In the genomic region with DNA sequence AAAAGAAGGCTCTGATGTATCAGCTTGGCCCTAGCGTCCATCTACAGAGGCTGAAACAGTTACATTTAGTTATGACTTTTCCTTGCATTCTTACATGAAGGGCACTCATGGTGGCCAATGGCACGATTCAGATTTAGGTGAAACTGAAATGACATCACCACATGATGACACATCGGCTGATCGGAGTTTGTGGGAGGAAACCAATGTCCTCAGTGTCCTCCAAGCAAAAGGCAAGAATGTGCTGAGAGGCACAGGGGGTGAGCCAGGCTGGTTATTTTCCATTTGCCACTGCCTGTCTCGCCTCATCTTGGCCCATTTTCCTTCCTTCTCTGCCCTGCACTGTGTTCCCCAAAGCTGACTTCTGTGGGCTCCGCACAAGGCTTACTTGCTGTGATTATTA, we compare ENCODE assay signal across 1 cellular context.
A peak's percentile ranks its signal among the peaks of the same experiment; 100 is the strongest.
TF ChIP-seq lines count a peak whose summit lies in the region.

No MANE protein-coding gene starts in this region.

TF ChIP-seq in HEK293, 187 proteins besides CTCF, POLR2A, EP300 and RAD21 (continued from another document):
- TF ChIP-seq ZBTB21 (tag by site-specific recombination; IDR thresholded peaks at IDR 0.05), result 0 out of 2 replicates have a peak, but pooled peaks have one; percentile 20
- no peak for TF ChIP-seq ZNF785 (tag by site-specific recombination; IDR thresholded peaks at IDR 0.05)
- TF ChIP-seq, protein P1, sequence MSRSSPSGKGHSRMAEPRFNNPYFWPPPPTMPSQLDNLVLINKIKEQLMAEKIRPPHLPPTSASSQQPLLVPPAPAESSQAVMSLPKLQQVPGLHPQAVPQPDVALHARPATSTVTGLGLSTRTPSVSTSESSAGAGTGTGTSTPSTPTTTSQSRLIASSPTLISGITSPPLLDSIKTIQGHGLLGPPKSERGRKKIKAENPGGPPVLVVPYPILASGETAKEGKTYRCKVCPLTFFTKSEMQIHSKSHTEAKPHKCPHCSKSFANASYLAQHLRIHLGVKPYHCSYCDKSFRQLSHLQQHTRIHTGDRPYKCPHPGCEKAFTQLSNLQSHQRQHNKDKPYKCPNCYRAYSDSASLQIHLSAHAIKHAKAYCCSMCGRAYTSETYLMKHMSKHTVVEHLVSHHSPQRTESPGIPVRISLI (tag by site-specific recombination; IDR thresholded peaks at IDR 0.05), result no peak
- TF ChIP-seq ZNF707 (tag by site-specific recombination; IDR thresholded peaks at IDR 0.05), result no peak
- TF ChIP-seq, protein P2, sequence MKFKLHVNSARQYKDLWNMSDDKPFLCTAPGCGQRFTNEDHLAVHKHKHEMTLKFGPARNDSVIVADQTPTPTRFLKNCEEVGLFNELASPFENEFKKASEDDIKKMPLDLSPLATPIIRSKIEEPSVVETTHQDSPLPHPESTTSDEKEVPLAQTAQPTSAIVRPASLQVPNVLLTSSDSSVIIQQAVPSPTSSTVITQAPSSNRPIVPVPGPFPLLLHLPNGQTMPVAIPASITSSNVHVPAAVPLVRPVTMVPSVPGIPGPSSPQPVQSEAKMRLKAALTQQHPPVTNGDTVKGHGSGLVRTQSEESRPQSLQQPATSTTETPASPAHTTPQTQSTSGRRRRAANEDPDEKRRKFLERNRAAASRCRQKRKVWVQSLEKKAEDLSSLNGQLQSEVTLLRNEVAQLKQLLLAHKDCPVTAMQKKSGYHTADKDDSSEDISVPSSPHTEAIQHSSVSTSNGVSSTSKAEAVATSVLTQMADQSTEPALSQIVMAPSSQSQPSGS (tag by site-specific recombination; IDR thresholded peaks at IDR 0.05; ENCODE audit: low read depth), result peak; percentile 83
- TF ChIP-seq, protein P3, sequence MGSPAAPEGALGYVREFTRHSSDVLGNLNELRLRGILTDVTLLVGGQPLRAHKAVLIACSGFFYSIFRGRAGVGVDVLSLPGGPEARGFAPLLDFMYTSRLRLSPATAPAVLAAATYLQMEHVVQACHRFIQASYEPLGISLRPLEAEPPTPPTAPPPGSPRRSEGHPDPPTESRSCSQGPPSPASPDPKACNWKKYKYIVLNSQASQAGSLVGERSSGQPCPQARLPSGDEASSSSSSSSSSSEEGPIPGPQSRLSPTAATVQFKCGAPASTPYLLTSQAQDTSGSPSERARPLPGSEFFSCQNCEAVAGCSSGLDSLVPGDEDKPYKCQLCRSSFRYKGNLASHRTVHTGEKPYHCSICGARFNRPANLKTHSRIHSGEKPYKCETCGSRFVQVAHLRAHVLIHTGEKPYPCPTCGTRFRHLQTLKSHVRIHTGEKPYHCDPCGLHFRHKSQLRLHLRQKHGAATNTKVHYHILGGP (tag by site-specific recombination; IDR thresholded peaks at IDR 0.05), result no peak
- no peak for TF ChIP-seq ZNF830 (tag by site-specific recombination; IDR thresholded peaks at IDR 0.05; ENCODE audit: low read depth)
- TF ChIP-seq, protein P4, sequence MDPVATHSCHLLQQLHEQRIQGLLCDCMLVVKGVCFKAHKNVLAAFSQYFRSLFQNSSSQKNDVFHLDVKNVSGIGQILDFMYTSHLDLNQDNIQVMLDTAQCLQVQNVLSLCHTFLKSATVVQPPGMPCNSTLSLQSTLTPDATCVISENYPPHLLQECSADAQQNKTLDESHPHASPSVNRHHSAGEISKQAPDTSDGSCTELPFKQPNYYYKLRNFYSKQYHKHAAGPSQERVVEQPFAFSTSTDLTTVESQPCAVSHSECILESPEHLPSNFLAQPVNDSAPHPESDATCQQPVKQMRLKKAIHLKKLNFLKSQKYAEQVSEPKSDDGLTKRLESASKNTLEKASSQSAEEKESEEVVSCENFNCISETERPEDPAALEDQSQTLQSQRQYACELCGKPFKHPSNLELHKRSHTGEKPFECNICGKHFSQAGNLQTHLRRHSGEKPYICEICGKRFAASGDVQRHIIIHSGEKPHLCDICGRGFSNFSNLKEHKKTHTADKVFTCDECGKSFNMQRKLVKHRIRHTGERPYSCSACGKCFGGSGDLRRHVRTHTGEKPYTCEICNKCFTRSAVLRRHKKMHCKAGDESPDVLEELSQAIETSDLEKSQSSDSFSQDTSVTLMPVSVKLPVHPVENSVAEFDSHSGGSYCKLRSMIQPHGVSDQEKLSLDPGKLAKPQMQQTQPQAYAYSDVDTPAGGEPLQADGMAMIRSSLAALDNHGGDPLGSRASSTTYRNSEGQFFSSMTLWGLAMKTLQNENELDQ (tag by site-specific recombination; IDR thresholded peaks at IDR 0.05; ENCODE audit: low read depth), result no peak
- TF ChIP-seq, protein P5, sequence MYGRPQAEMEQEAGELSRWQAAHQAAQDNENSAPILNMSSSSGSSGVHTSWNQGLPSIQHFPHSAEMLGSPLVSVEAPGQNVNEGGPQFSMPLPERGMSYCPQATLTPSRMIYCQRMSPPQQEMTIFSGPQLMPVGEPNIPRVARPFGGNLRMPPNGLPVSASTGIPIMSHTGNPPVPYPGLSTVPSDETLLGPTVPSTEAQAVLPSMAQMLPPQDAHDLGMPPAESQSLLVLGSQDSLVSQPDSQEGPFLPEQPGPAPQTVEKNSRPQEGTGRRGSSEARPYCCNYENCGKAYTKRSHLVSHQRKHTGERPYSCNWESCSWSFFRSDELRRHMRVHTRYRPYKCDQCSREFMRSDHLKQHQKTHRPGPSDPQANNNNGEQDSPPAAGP (tag by site-specific recombination; IDR thresholded peaks at IDR 0.05), result no peak
- TF ChIP-seq SP2 (tag by site-specific recombination; IDR thresholded peaks at IDR 0.05), result peak; percentile 30; the same call in 1 of the 2 replicates
